Comparison of ENCODE assay signal across 11 cellular contexts in the genomic region with DNA sequence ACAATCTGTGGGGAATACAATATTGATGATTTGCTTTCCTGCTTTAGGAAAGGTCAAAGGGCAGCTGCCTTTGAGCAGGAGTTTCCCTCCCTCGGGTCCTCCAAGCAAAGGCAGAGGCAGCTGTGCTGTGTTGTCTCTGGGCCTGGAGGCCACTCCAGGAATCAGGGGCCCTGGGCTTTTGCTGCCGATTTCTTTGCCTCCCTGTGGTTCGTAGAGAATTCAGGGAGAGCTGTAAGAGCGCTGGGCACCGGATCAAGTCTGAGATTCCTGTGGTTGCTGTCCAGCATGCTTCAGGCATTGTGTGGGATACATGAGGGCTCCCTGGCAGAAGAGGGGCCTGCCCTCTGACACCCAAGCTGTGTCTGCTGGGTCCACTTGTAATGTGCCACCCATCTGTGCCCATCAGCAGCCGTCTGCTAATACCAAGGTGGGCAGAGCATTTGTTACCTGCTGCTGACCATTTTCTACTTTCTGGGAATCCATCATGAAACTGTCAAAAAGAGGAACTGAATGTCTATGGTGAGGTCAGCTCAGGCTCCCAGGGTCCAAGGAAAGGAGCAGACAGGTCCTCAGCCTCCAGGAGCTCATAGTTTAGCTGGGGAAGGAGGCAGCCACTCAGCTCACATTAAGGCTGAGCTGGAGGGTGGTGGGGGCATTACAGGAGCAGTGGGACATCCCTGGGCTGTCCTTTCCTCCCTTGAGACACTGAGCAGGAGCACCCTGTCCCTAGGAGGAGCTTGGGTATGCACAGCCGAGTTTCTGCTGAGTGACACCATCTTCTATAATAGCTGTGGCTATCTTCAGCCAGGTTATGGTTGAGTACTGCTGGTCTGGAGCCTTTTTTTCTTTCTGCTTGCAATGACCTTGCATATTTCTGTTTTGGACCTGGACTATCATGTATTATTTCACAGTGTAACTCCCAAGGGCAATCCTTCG.
A peak's percentile ranks its signal among the peaks of the same experiment; 100 is the strongest.
DNase-seq lines count a peak whose midpoint lies in the region; ATAC-seq and TF ChIP-seq lines count a peak whose summit lies in the region.
"Had no signal": no experiment of that assay in that cellular context is flagged by ENCODE, and none has a peak within 500 bp of the region (broad histone marks: within the 10 kb centered on the region; RNA-seq: fewer than 3 reads in every experiment).

No MANE protein-coding gene starts in this region.

- intact Hi-C loops in Right ventricle myocardium superior (cut with DNase I) = no loop called here
- intact Hi-C loops in cardiac septum (cut with DNase I) = no loop called here
- intact Hi-C loops in left lung (cut with DNase I) = no loop called here

- no peaks in the 10 kb centered on the region for H3K27me3 ChIP-seq in brain microvascular endothelial cell (replicated peaks)
- no peaks in the 10 kb centered on the region for H3K27me3 ChIP-seq in left lung

- H3K9me3 ChIP-seq in left lung = no peaks in the 10 kb centered on the region

- no peaks in the 10 kb centered on the region for H3K36me3 ChIP-seq in brain microvascular endothelial cell (replicated peaks)
- H3K36me3 ChIP-seq in left lung = no peaks in the 10 kb centered on the region

- DNase-seq in Right ventricle myocardium superior (peak; percentile 77), cardiac septum (ENCODE audit: low spot score) (no peak), brain microvascular endothelial cell (peak; percentile 81), left lung (peak in 1 of 2 donors; percentile 60), NCI-H1436 (lab: John Stamatoyannopoulos, UW) (no peak), NCI-H1105 (lab: John Stamatoyannopoulos, UW) (no peak), cerebellum (ENCODE audit: low spot score) (no peak)
- DNase-seq: GOT3; stimulated activated CD4-positive, alpha-beta T cell treated with anti-CD3 and anti-CD28 coated beads, Interleukin-2, amount 100 ng/mL, for 24 hours; trophoblast cell had no signal

- peaks cover 0 to 4% of the 10 kb centered on the region in 2 donors for H3K4me1 ChIP-seq in left lung

- H3K27ac ChIP-seq in brain microvascular endothelial cell = no peak overlapping the region
- no peak overlapping the region for H3K27ac ChIP-seq in left lung

- H3K4me3 ChIP-seq in brain microvascular endothelial cell (ENCODE audit: low read depth, low read length) (no peak overlapping the region), left lung (no peak overlapping the region)

- peak; percentile 80 for ATAC-seq in Right ventricle myocardium superior (ENCODE audit: poor library complexity)
- ATAC-seq in left lung = peak; percentile 88
- no peak for ATAC-seq in GM19452 (IDR thresholded peaks at IDR 0.05; ENCODE audit: unreplicated experiment)

- in situ Hi-C loops in brain microvascular endothelial cell (cut with HindIII; ENCODE audit: low pct_ligation_motif_present, low sequenced_read_pairs) = no loop called here

- TF ChIP-seq CTCF in brain microvascular endothelial cell (IDR thresholded peaks at IDR 0.05; ENCODE audit: low read depth, low read length, missing control alignments) (peak; percentile 24), left lung (IDR thresholded peaks at IDR 0.05) (no peak)

Comparison
In these comparisons a context has a peak if more than half of its experiments do, and no peak if none do; other contexts are left out.
1. DNase-seq: peak in Right ventricle myocardium superior (single experiment) and brain microvascular endothelial cell (single experiment); none in cardiac septum (single experiment), NCI-H1436 (single experiment), NCI-H1105 (single experiment) and cerebellum (single experiment).